ENCODE assay signal across 8 cellular contexts in the genomic region with DNA sequence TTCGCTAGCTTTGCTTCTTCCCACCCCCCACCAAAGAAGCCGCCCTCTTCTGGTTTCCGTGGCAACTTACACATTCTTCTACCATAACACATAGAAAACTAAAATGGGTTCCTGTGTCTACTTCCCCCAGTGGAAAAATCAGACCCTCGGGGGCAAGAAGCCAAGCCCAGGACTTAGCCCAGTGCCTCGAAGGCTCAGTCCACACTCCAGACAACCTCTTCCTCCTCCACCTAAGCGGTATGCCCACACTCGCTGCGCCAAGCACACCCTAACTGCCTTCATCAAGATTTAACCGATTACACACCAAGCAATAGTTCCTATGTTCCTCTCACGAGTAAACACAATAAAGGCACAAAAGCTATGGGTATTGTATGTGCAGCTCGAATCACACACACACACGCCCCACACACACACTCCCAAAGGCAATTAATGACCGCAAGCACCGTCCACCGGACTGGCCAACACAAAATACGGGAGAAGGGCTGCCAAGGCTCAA. TPM values are rescaled to one million over a fixed set of nuclear protein-coding genes. Genes with fewer than 3 reads are reported as not detected.
DNase-seq lines count a peak whose midpoint lies in the region; ATAC-seq and TF ChIP-seq lines count a peak whose summit lies in the region.

No MANE protein-coding gene starts in this region.

- H3K36me3 Mint-ChIP-seq in activated T-helper 1 cell treated with anti-CD3 and anti-CD28 coated beads, Interleukin-12 subunit alpha, Interleukin-12 subunit beta, Interleukin-2, Interleukin-4 antibody, amounts not matched to agents 30 ng/mL and 10 ng/mL and 1 ng/mL, durations not matched to agents 14 hours and 24 hours and 36 hours (ENCODE audit: low read depth): peaks cover 9% of the 10 kb centered on the region
- no peaks in the 10 kb centered on the region for H3K36me3 Mint-ChIP-seq in natural killer cell treated with Interleukin-12 subunit alpha and Interleukin-12 subunit beta and Interleukin-15 and Interleukin-18, amount 100 ng/mL, for 72 hours

- TF ChIP-seq CTCF in fibroblast of mammary gland (conservative IDR thresholded peaks at IDR 0.05; ENCODE audit: control insufficient read depth, insufficient read depth, low read depth, low read length): no peak

- DNase-seq in EL: peak; percentile 67
- DNase-seq in OCI-M1 (lab: John Stamatoyannopoulos, UW): peak; percentile 72
- peak; percentile 59 for DNase-seq in activated T-helper 1 cell treated with anti-CD3 and anti-CD28 coated beads, Interleukin-12 subunit alpha, Interleukin-12 subunit beta, Interleukin-2, Interleukin-4 antibody, amounts not matched to agents 30 ng/mL and 10 ng/mL and 1 ng/mL, durations not matched to agents 14 hours and 24 hours and 36 hours (ENCODE audit: low spot score)
- DNase-seq in fibroblast of mammary gland (ENCODE audit: low read depth): peak; percentile 71
- DNase-seq in natural killer cell treated with Interleukin-12 subunit alpha and Interleukin-12 subunit beta and Interleukin-15 and Interleukin-18, amount 100 ng/mL, for 72 hours (ENCODE audit: low spot score): no peak

- intact Hi-C loops in activated T-helper 1 cell treated with anti-CD3 and anti-CD28 coated beads, Interleukin-12 subunit alpha, Interleukin-12 subunit beta, Interleukin-2, Interleukin-4 antibody, amounts not matched to agents 30 ng/mL and 10 ng/mL and 1 ng/mL, durations not matched to agents 14 hours and 24 hours and 36 hours (cut with micrococcal nuclease): loop anchor here (1.0 to 10.0 kb wide), 5 partner anchors 37 to 1845 kb away; a partner anchor contains a TSS

- peaks cover 0 to 24% (median 22%) of the 10 kb centered on the region in 5 donors for H3K4me1 ChIP-seq in subcutaneous abdominal adipose tissue (ENCODE audit: control insufficient read depth in 5 of 5, insufficient read depth in 5 of 5, low read length in 5 of 5)

- H3K4me3 ChIP-seq in fibroblast of mammary gland (ENCODE audit: control insufficient read depth, low read depth, low read length): peak overlapping the region; percentile 90
- peak overlapping the region; percentile 78 to 100 (median 97) for H3K4me3 ChIP-seq in subcutaneous abdominal adipose tissue (ENCODE audit: low read depth in 1 of 5, low read length in 5 of 5)

- peaks cover 31% of the 10 kb centered on the region for H3K4me1 Mint-ChIP-seq in activated T-helper 1 cell treated with anti-CD3 and anti-CD28 coated beads, Interleukin-12 subunit alpha, Interleukin-12 subunit beta, Interleukin-2, Interleukin-4 antibody, amounts not matched to agents 30 ng/mL and 10 ng/mL and 1 ng/mL, durations not matched to agents 14 hours and 24 hours and 36 hours (ENCODE audit: low read depth)
- peaks cover 28 to 30% of the 10 kb centered on the region in 2 donors for H3K4me1 Mint-ChIP-seq in natural killer cell treated with Interleukin-12 subunit alpha and Interleukin-12 subunit beta and Interleukin-15 and Interleukin-18, amount 100 ng/mL, for 72 hours (ENCODE audit: low read depth in 2 of 2)

- peaks cover 4% of the 10 kb centered on the region for H3K27me3 Mint-ChIP-seq in activated T-helper 1 cell treated with anti-CD3 and anti-CD28 coated beads, Interleukin-12 subunit alpha, Interleukin-12 subunit beta, Interleukin-2, Interleukin-4 antibody, amounts not matched to agents 30 ng/mL and 10 ng/mL and 1 ng/mL, durations not matched to agents 14 hours and 24 hours and 36 hours (ENCODE audit: insufficient read depth)
- H3K27me3 Mint-ChIP-seq in natural killer cell treated with Interleukin-12 subunit alpha and Interleukin-12 subunit beta and Interleukin-15 and Interleukin-18, amount 100 ng/mL, for 72 hours: peaks cover 0 to 4% of the 10 kb centered on the region in 2 donors

- H3K9me3 Mint-ChIP-seq in activated T-helper 1 cell treated with anti-CD3 and anti-CD28 coated beads, Interleukin-12 subunit alpha, Interleukin-12 subunit beta, Interleukin-2, Interleukin-4 antibody, amounts not matched to agents 30 ng/mL and 10 ng/mL and 1 ng/mL, durations not matched to agents 14 hours and 24 hours and 36 hours: no peaks in the 10 kb centered on the region
- H3K9me3 Mint-ChIP-seq in natural killer cell treated with Interleukin-12 subunit alpha and Interleukin-12 subunit beta and Interleukin-15 and Interleukin-18, amount 100 ng/mL, for 72 hours: no peaks in the 10 kb centered on the region

- peak overlapping the region; percentile 98 for H3K27ac ChIP-seq in subcutaneous abdominal adipose tissue (ENCODE audit: low read depth, low read length)

- ATAC-seq in HG02642 (IDR thresholded peaks at IDR 0.05; ENCODE audit: poor library complexity, unreplicated experiment): peak; percentile 20
- ATAC-seq in natural killer cell treated with Interleukin-12 subunit alpha and Interleukin-12 subunit beta and Interleukin-15 and Interleukin-18, amount 100 ng/mL, for 72 hours: peak in 1 of 2 donors; percentile 24
- no peak for ATAC-seq in GM18519 (IDR thresholded peaks at IDR 0.05; ENCODE audit: low FRiP score, unreplicated experiment)

- H3K9ac ChIP-seq in subcutaneous abdominal adipose tissue (ENCODE audit: low read length in 5 of 5): peak overlapping the region; percentile 95 to 100 (median 97)

- H3K27ac Mint-ChIP-seq in activated T-helper 1 cell treated with anti-CD3 and anti-CD28 coated beads, Interleukin-12 subunit alpha, Interleukin-12 subunit beta, Interleukin-2, Interleukin-4 antibody, amounts not matched to agents 30 ng/mL and 10 ng/mL and 1 ng/mL, durations not matched to agents 14 hours and 24 hours and 36 hours: peak overlapping the region; percentile 99
- H3K27ac Mint-ChIP-seq in natural killer cell treated with Interleukin-12 subunit alpha and Interleukin-12 subunit beta and Interleukin-15 and Interleukin-18, amount 100 ng/mL, for 72 hours: peak overlapping the region; percentile 94 to 96

- peaks cover 0 to 4% (median 3%) of the 10 kb centered on the region in 5 donors for H3K36me3 ChIP-seq in subcutaneous abdominal adipose tissue (ENCODE audit: control insufficient read depth in 5 of 5, insufficient read depth in 5 of 5, low read length in 5 of 5)

- H3K4me3 Mint-ChIP-seq in activated T-helper 1 cell treated with anti-CD3 and anti-CD28 coated beads, Interleukin-12 subunit alpha, Interleukin-12 subunit beta, Interleukin-2, Interleukin-4 antibody, amounts not matched to agents 30 ng/mL and 10 ng/mL and 1 ng/mL, durations not matched to agents 14 hours and 24 hours and 36 hours: peak overlapping the region; percentile 98
- H3K4me3 Mint-ChIP-seq in natural killer cell treated with Interleukin-12 subunit alpha and Interleukin-12 subunit beta and Interleukin-15 and Interleukin-18, amount 100 ng/mL, for 72 hours: peak overlapping the region; percentile 99

- no peaks in the 10 kb centered on the region for H3K27me3 ChIP-seq in subcutaneous abdominal adipose tissue (ENCODE audit: control insufficient read depth in 5 of 5, insufficient read depth in 4 of 5, low read length in 5 of 5)

- H3K9me3 ChIP-seq in subcutaneous abdominal adipose tissue (ENCODE audit: control insufficient read depth in 5 of 5, low read length in 5 of 5): no peaks in the 10 kb centered on the region

RNA-seq across cellular contexts. Expression of a gene that starts 0.5 kb away (rescaled TPM):
- total RNA-seq in activated T-helper 1 cell treated with anti-CD3 and anti-CD28 coated beads, Interleukin-12 subunit alpha, Interleukin-12 subunit beta, Interleukin-2, Interleukin-4 antibody, amounts not matched to agents 30 ng/mL and 10 ng/mL and 1 ng/mL, durations not matched to agents 14 hours and 24 hours and 36 hours: 25.0 and 26.1 TPM in 2 replicates
- 10 to 100 TPM; 18.7 to 19.7 TPM for total RNA-seq in natural killer cell treated with Interleukin-12 subunit alpha and Interleukin-12 subunit beta and Interleukin-15 and Interleukin-18, amount 100 ng/mL, for 72 hours

RNA-seq across cellular contexts. Expression of a gene that starts 20.9 kb away (rescaled TPM):
- total RNA-seq in activated T-helper 1 cell treated with anti-CD3 and anti-CD28 coated beads, Interleukin-12 subunit alpha, Interleukin-12 subunit beta, Interleukin-2, Interleukin-4 antibody, amounts not matched to agents 30 ng/mL and 10 ng/mL and 1 ng/mL, durations not matched to agents 14 hours and 24 hours and 36 hours: 15.4 and 18.6 TPM in 2 replicates
- total RNA-seq in natural killer cell treated with Interleukin-12 subunit alpha and Interleukin-12 subunit beta and Interleukin-15 and Interleukin-18, amount 100 ng/mL, for 72 hours: 10 to 100 TPM in 1 of 2 donors, 1 to 10 TPM in 1; 9.9 to 16.6 TPM
